In genomic region chr17:76446449-76447231, GRCh38 we compare ENCODE assay signal across 10 cellular contexts. TPM values are rescaled to one million over a fixed set of nuclear protein-coding genes. Genes with fewer than 3 reads are reported as not detected.
DNase-seq lines count a peak whose midpoint lies in the region; ATAC-seq, FAIRE-seq and TF ChIP-seq lines count a peak whose summit lies in the region.
"Had no signal": no experiment of that assay in that cellular context is flagged by ENCODE, and none has a peak within 500 bp of the region (broad histone marks: within the 10 kb centered on the region; RNA-seq: fewer than 3 reads in every experiment).

No MANE protein-coding gene starts in this region.

- H3K4me1 ChIP-seq in pancreas, result peaks cover 0 to 15% (median 4%) of the 10 kb centered on the region in 3 donors

- H3K36me3 ChIP-seq in pancreas, result no peaks in the 10 kb centered on the region
- H3K36me3 ChIP-seq: thoracic aorta had no signal

- H3K27ac ChIP-seq in epithelial cell of prostate (peak overlapping the region; percentile 65), pancreas (no peak overlapping the region)
- H3K27ac ChIP-seq: thoracic aorta had no signal

- H3K4me3 ChIP-seq in NB4 (ENCODE audit: low read depth, low read length) (no peak overlapping the region), pancreas (no peak overlapping the region)
- H3K4me3 ChIP-seq: thoracic aorta had no signal

- WGBS in pancreas, 2 donors, result 58% methylated on average over 9 of the region's 9 CpGs

- peak; percentile 61 for DNase-seq in GM03348 (ENCODE audit: low spot score)
- DNase-seq in NB4 (ENCODE audit: low read depth), result peak; percentile 20
- DNase-seq in epithelial cell of prostate (ENCODE audit: low read depth, low spot score), result peak; percentile 81
- DNase-seq in pancreas, result peak in 1 of 6 donors; percentile 24
- DNase-seq in 8988T, result no peak
- no peak for DNase-seq in central memory CD4-positive, alpha-beta T cell
- DNase-seq: activated CD4-positive, alpha-beta T cell treated with anti-CD3 and anti-CD28 coated beads for 4 hours had no signal

- H3K27me3 ChIP-seq in pancreas, result no peaks in the 10 kb centered on the region

- intact Hi-C loops in pancreas (cut with DNase I), result no loop called here

- FAIRE-seq in pancreas (lab: Jason Lieb, UNC), result no peak

- no peak for TF ChIP-seq CTCF in NB4 (IDR thresholded peaks at IDR 0.05; ENCODE audit: low read depth, low read length)
- no peak for TF ChIP-seq CTCF in pancreas (IDR thresholded peaks at IDR 0.05)

- TF ChIP-seq POLR2A in NB4 (IDR thresholded peaks at IDR 0.05; ENCODE audit: extremely low read depth, insufficient read length), result no peak

- ATAC-seq in pancreas (peak; percentile 44 to 82 (median 74)), HG03521 (IDR thresholded peaks at IDR 0.05; ENCODE audit: unreplicated experiment) (no peak), HG02938 (IDR thresholded peaks at IDR 0.05; ENCODE audit: unreplicated experiment) (no peak)

- H3K9me3 ChIP-seq in pancreas, result no peaks in the 10 kb centered on the region
- H3K9me3 ChIP-seq: thoracic aorta had no signal

RNA-seq across cellular contexts. Expression of gene UBE2O, which starts 6.3 kb away (rescaled TPM):
- 10 to 100 TPM; 10.4 to 19.8 (median 14.3) TPM for total RNA-seq in pancreas
- 10 to 100 TPM; 16.3 to 17.3 TPM for polyA plus RNA-seq in pancreas

RNA-seq across cellular contexts. Expression of gene AANAT, which starts 20.8 kb away (rescaled TPM):
- total RNA-seq in pancreas, result under 1 TPM in 1 of 6 donors, not detected in 5; 0.16 TPM
- under 1 TPM in 1 of 2 donors, not detected in 1; 0.23 TPM for polyA plus RNA-seq in pancreas
- total RNA-seq: thoracic aorta had no signal

RNA-seq across cellular contexts. Expression of gene RHBDF2, which starts 54.6 kb away (rescaled TPM):
- total RNA-seq in pancreas, result 10 to 100 TPM; 19.0 to 50.1 (median 22.4) TPM
- polyA plus RNA-seq in pancreas, result 10 to 100 TPM; 18.0 to 41.8 TPM

Comparison
In these comparisons a context has a peak if more than half of its experiments do, and no peak if none do; other contexts are left out.
1. DNase-seq: peak in GM03348 (single experiment), NB4 (single experiment) and epithelial cell of prostate (single experiment); none in 8988T (single experiment) and central memory CD4-positive, alpha-beta T cell (single experiment).
2. ATAC-seq: peak in pancreas (4 of 4); none in HG03521 (single experiment) and HG02938 (single experiment).